Comparison of ENCODE assay signal across 2 cellular contexts in genomic region chr11:68261749-68262543, GRCh38.
TF ChIP-seq lines count a peak whose summit lies in the region.

No MANE protein-coding gene starts in this region.

TF ChIP-seq in HCT116, 20 proteins besides CTCF, POLR2A, EP300 and RAD21:
- no peak for TF ChIP-seq YY1 (IDR thresholded peaks at IDR 0.05; ENCODE audit: extremely low read depth, insufficient replicate concordance, low read depth, low read length)
- TF ChIP-seq POLR2AphosphoS5 (IDR thresholded peaks at IDR 0.05; ENCODE audit: low read depth, low read length) = 0 out of 2 replicates have a peak, but pooled peaks have one; percentile 26
TF ChIP-seq in HCT116: peak in this region for 1.

TF ChIP-seq in GM12878, 131 proteins besides CTCF, POLR2A, EP300 and RAD21:
- TF ChIP-seq MEF2B (IDR thresholded peaks at IDR 0.05; ENCODE audit: partially characterized antibody, poor library complexity, severe bottlenecking) (no peak), POLR2AphosphoS2 (IDR thresholded peaks at IDR 0.05; ENCODE audit: low read depth, low read length) (0 out of 2 replicates have a peak, but pooled peaks have one; percentile 34)
